In the genomic region with DNA sequence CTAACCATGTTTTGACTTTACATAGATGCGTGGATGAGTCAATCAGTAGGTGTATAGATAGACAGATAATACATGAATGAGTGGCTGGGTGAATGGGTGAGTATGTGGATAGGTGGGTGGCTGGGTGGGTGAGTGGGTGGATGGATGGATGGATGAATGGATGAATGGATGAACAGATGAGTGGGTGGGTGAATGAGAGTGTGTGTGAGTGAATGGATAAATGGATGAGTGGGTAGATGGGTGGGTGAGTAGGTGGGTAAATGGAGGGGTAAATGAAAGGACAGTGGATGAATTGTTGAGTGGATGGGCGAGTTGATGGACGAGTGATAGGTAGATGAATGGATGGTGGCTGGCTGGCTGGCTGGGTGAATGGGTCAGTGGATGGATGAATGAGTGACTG, we compare ENCODE assay signal across 1 cellular context.
TF ChIP-seq lines count a peak whose summit lies in the region.

No MANE protein-coding gene starts in this region.

TF ChIP-seq in HEK293, 187 proteins besides CTCF, POLR2A, EP300 and RAD21 (continued from another document):
- TF ChIP-seq, protein P1, sequence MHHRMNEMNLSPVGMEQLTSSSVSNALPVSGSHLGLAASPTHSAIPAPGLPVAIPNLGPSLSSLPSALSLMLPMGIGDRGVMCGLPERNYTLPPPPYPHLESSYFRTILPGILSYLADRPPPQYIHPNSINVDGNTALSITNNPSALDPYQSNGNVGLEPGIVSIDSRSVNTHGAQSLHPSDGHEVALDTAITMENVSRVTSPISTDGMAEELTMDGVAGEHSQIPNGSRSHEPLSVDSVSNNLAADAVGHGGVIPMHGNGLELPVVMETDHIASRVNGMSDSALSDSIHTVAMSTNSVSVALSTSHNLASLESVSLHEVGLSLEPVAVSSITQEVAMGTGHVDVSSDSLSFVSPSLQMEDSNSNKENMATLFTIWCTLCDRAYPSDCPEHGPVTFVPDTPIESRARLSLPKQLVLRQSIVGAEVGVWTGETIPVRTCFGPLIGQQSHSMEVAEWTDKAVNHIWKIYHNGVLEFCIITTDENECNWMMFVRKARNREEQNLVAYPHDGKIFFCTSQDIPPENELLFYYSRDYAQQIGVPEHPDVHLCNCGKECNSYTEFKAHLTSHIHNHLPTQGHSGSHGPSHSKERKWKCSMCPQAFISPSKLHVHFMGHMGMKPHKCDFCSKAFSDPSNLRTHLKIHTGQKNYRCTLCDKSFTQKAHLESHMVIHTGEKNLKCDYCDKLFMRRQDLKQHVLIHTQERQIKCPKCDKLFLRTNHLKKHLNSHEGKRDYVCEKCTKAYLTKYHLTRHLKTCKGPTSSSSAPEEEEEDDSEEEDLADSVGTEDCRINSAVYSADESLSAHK (tag by site-specific recombination; IDR thresholded peaks at IDR 0.05) = no peak
- TF ChIP-seq YY1 (tag by site-specific recombination; IDR thresholded peaks at IDR 0.05) = no peak
- TF ChIP-seq EGR2 (tag by site-specific recombination; IDR thresholded peaks at IDR 0.05; ENCODE audit: low read depth) = peak; percentile 100
- TF ChIP-seq, protein P2, sequence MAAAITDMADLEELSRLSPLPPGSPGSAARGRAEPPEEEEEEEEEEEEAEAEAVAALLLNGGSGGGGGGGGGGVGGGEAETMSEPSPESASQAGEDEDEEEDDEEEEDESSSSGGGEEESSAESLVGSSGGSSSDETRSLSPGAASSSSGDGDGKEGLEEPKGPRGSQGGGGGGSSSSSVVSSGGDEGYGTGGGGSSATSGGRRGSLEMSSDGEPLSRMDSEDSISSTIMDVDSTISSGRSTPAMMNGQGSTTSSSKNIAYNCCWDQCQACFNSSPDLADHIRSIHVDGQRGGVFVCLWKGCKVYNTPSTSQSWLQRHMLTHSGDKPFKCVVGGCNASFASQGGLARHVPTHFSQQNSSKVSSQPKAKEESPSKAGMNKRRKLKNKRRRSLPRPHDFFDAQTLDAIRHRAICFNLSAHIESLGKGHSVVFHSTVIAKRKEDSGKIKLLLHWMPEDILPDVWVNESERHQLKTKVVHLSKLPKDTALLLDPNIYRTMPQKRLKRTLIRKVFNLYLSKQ (tag by site-specific recombination; IDR thresholded peaks at IDR 0.05; ENCODE audit: borderline replicate concordance) = no peak
- no peak for TF ChIP-seq ZNF133 (tag by site-specific recombination; IDR thresholded peaks at IDR 0.05)
- TF ChIP-seq GLIS2 (tag by site-specific recombination; IDR thresholded peaks at IDR 0.05) = no peak
- TF ChIP-seq ZNF302 (tag by site-specific recombination; IDR thresholded peaks at IDR 0.05; ENCODE audit: low read depth) = no peak
